ENCODE assay signal across 8 cellular contexts in genomic region chr4:109702950-109703663, GRCh38. TPM values are rescaled to one million over a fixed set of nuclear protein-coding genes. Genes with fewer than 3 reads are reported as not detected.
DNase-seq lines count a peak whose midpoint lies in the region; ATAC-seq and TF ChIP-seq lines count a peak whose summit lies in the region.

CASP6 (minus strand) TSS chr4:109703445; CDS start chr4:109703395, 50 bp downstream.

- H2BK12ac ChIP-seq in trophoblast cell (ENCODE audit: low read length): peak within 1 kb of the TSS; percentile 34

- intact Hi-C loops in transverse colon (cut with DNase I; ENCODE audit: low total_unique reads): loop anchor here (10.0 kb wide), 1 partner anchor 112 kb away; the partner anchor contains the start of gene GAR1

- DNase-seq in GM12865 (ENCODE audit: low read depth) (peak; percentile 73), NB4 (ENCODE audit: low read depth) (peak; percentile 85), T follicular helper cell (ENCODE audit: low read depth) (peak; percentile 67), adipocyte (ENCODE audit: low read depth) (peak; percentile 90), cardiac muscle cell (ENCODE audit: low read depth in 1 of 2, low spot score in 1 of 2) (peak; percentile 83 to 87), trophoblast cell (peak; percentile 60 to 72), transverse colon (peak; percentile 93)

- H3K4me3 ChIP-seq in GM12865 (ENCODE audit: low read depth, low read length) (peak within 1 kb of the TSS; percentile 74), NB4 (ENCODE audit: low read depth, low read length) (peak within 1 kb of the TSS; percentile 72), adipocyte (ENCODE audit: low read length) (peak within 1 kb of the TSS; percentile 93), cardiac muscle cell (peak within 1 kb of the TSS; percentile 73), trophoblast cell (ENCODE audit: low read depth, low read length) (peak within 1 kb of the TSS; percentile 85), transverse colon (peak within 1 kb of the TSS; percentile 57 to 83 (median 71))

- peak within 1 kb of the TSS; percentile 64 for H2BK120ac ChIP-seq in trophoblast cell (ENCODE audit: insufficient read depth, low read length, poor library complexity)

- TF ChIP-seq CTCF in GM12865 (IDR thresholded peaks at IDR 0.05; ENCODE audit: insufficient read depth, low read depth, low read length, missing control alignments) (peak; percentile 74), NB4 (IDR thresholded peaks at IDR 0.05; ENCODE audit: low read depth, low read length) (peak; percentile 53), cardiac muscle cell (IDR thresholded peaks at IDR 0.05; ENCODE audit: low read depth, low read length) (peak; percentile 68), transverse colon (IDR thresholded peaks at IDR 0.05) (peak; percentile 69 to 88 (median 81))

- peaks cover 17% of the 10 kb centered on the region for H3K4me1 ChIP-seq in adipocyte (ENCODE audit: control insufficient read depth, insufficient read depth, low read length)
- peaks cover 7% of the 10 kb centered on the region for H3K4me1 ChIP-seq in cardiac muscle cell (ENCODE audit: low read depth)
- H3K4me1 ChIP-seq in trophoblast cell (ENCODE audit: control insufficient read depth in 1 of 2, insufficient read depth in 2 of 2, low read length in 2 of 2): peaks cover 5 to 10% of the 10 kb centered on the region in 2 experiments
- H3K4me1 ChIP-seq in transverse colon: peaks cover 6 to 52% (median 28%) of the 10 kb centered on the region in 4 donors

- peak within 1 kb of the TSS; percentile 88 for H3K9ac ChIP-seq in adipocyte (ENCODE audit: low read length)
- peak within 1 kb of the TSS; percentile 62 for H3K9ac ChIP-seq in trophoblast cell (ENCODE audit: low read length)

- H4K8ac ChIP-seq in trophoblast cell (ENCODE audit: low read depth, low read length): peak within 1 kb of the TSS; percentile 78

- no peak within 1 kb of the TSS for H3K23ac ChIP-seq in trophoblast cell (ENCODE audit: low read length)

- ATAC-seq in HG02571 (IDR thresholded peaks at IDR 0.05; ENCODE audit: unreplicated experiment): peak; percentile 74

- peak within 1 kb of the TSS; percentile 48 for H3K18ac ChIP-seq in trophoblast cell (ENCODE audit: low read length)

- H3K27me3 ChIP-seq in adipocyte (replicated peaks; ENCODE audit: control insufficient read depth, insufficient read depth, low read length) (no peaks in the 10 kb centered on the region), cardiac muscle cell (no peaks in the 10 kb centered on the region), trophoblast cell (ENCODE audit: insufficient read depth, low read length) (no peaks in the 10 kb centered on the region), transverse colon (no peaks in the 10 kb centered on the region)

- H3K79me1 ChIP-seq in trophoblast cell (ENCODE audit: low read length): peaks cover 10% of the 10 kb centered on the region

- no peak for TF ChIP-seq EP300 in transverse colon (IDR thresholded peaks at IDR 0.05; ENCODE audit: low read depth)

- no CpG with 5 or more reads among the region's 72 CpGs for WGBS in trophoblast cell (ENCODE audit: extremely low coverage, insufficient coverage, insufficient read length)
- WGBS in transverse colon (ENCODE audit: low coverage in 1 of 2), 2 donors: 1% methylated on average over 46 of the region's 72 CpGs; no CpG with 5 or more reads in 1 of the 2 donors

- H3K79me2 ChIP-seq in trophoblast cell (ENCODE audit: control insufficient read depth, insufficient read depth, low read length, poor library complexity): peaks cover 10% of the 10 kb centered on the region

- H3K36me3 ChIP-seq in adipocyte (ENCODE audit: control insufficient read depth, insufficient read depth, low read length, severe bottlenecking) (peaks cover 6% of the 10 kb centered on the region), cardiac muscle cell (peaks cover 1% of the 10 kb centered on the region), trophoblast cell (ENCODE audit: control insufficient read depth in 1 of 2, insufficient read depth in 2 of 2, low read length in 2 of 2) (peaks cover 0 to 4% of the 10 kb centered on the region in 2 experiments), transverse colon (no peaks in the 10 kb centered on the region)

- no peak within 1 kb of the TSS for H2AK5ac ChIP-seq in trophoblast cell (ENCODE audit: low read length)

- H3K4me2 ChIP-seq in trophoblast cell (ENCODE audit: low read length): peak within 1 kb of the TSS; percentile 79

- TF ChIP-seq POLR2A in NB4 (IDR thresholded peaks at IDR 0.05; ENCODE audit: extremely low read depth, insufficient read length) (no peak), transverse colon (IDR thresholded peaks at IDR 0.05) (peak; percentile 87)

- H3K27ac ChIP-seq in cardiac muscle cell (peak within 1 kb of the TSS; percentile 72), trophoblast cell (ENCODE audit: low read depth, low read length) (peak within 1 kb of the TSS; percentile 40), transverse colon (peak within 1 kb of the TSS; percentile 91 to 95 (median 93))

- peak within 1 kb of the TSS; percentile 62 for H2AFZ ChIP-seq in trophoblast cell (ENCODE audit: insufficient read depth, low read length, poor library complexity)

- in situ Hi-C loops in transverse colon (cut with MboI; ENCODE audit: low pct_ligation_motif_present in 1 of 4, low pct_unique_long_range_greater_than_20kb in 1 of 4, low sequenced_read_pairs in 3 of 4): loop anchor here in 3 of 4 donors (25.0 kb wide), 2 partner anchors 109 to 266 kb away; partner anchors contain the start of genes SEC24B (in 3 of the 3), CFI (in 2 of the 3) and GAR1 (in 2 of the 3)

- H3K4ac ChIP-seq in trophoblast cell (ENCODE audit: low read depth, low read length): peak within 1 kb of the TSS; percentile 40

- H3K9me3 ChIP-seq in adipocyte (ENCODE audit: control insufficient read depth, low read length) (no peaks in the 10 kb centered on the region), cardiac muscle cell (ENCODE audit: low read depth) (no peaks in the 10 kb centered on the region), trophoblast cell (ENCODE audit: insufficient read depth, low read depth, low read length) (no peaks in the 10 kb centered on the region), transverse colon (no peaks in the 10 kb centered on the region)

- peak within 1 kb of the TSS; percentile 82 for H4K12ac ChIP-seq in trophoblast cell (ENCODE audit: low read depth, low read length)

- peak within 1 kb of the TSS; percentile 56 for H4K91ac ChIP-seq in trophoblast cell (ENCODE audit: low read depth, low read length)

- peak within 1 kb of the TSS; percentile 75 for H3K14ac ChIP-seq in trophoblast cell (ENCODE audit: low read length)

- peak within 1 kb of the TSS; percentile 68 for H2BK5ac ChIP-seq in trophoblast cell (ENCODE audit: low read depth, low read length, poor library complexity)

RNA-seq across cellular contexts. Expression of gene CASP6, which starts in this region (rescaled TPM):
- total RNA-seq in cardiac muscle cell: 23.4 and 28.9 TPM in 2 replicates
- polyA plus RNA-seq in cardiac muscle cell: 45.6 and 47.1 TPM in 2 replicates
- polyA plus RNA-seq in trophoblast cell (2013): 26.5 and 27.4 TPM in 2 replicates
- total RNA-seq in transverse colon: 10 to 100 TPM; 34.4 to 87.7 (median 58.9) TPM

Comparison
In these comparisons a context has a peak if more than half of its experiments do, and no peak if none do; other contexts are left out.
1. Peak in every context shown above with its lines: DNase-seq, ATAC-seq, H3K4me3 ChIP-seq and H3K27ac ChIP-seq.
2. H3K27ac ChIP-seq: peak in every context shown above with its lines; median percentile 93 in transverse colon; 72 in cardiac muscle cell; 40 in trophoblast cell.